In the genomic region with DNA sequence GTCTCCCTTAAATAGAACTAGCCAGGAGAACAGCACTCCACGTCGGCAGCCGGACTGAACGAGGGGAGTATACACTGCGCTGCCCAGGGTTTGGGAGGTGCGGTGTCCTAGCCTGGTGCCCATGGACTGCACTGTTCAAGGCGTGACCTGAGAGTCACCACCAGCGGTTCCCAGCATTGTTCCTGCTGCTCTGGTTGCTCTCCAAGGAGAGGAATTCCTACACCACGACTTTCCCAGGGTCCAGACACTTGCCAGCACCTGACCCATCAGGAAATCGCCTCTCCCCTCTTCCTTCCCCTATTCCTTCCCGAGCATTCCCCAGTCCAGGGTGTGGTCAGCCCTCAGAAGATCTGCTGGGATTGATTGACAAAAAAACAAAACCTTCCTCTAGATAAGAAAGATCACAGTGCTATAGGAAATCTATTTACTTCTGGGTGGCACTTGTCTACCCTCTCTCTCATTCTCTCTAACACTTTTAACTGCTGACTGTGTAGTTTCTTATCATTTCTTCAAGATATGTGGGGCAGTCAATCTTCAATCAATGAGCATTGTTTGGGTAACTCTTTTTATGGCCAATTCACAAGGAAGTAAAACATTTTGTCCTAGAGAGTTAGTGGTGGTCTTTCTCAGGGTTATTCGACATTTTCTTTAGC, we compare ENCODE assay signal across 11 cellular contexts.
DNase-seq lines count a peak whose midpoint lies in the region; ATAC-seq, FAIRE-seq and TF ChIP-seq lines count a peak whose summit lies in the region.
"Had no signal": no experiment of that assay in that cellular context is flagged by ENCODE, and none has a peak within 500 bp of the region (broad histone marks: within the 10 kb centered on the region; RNA-seq: fewer than 3 reads in every experiment).

No MANE protein-coding gene starts in this region.

- TF ChIP-seq EP300 in A549 (IDR thresholded peaks at IDR 0.05) (no peak), sigmoid colon (IDR thresholded peaks at IDR 0.05) (no peak)

- no peak for FAIRE-seq in A549 (lab: Jason Lieb, UNC)
- FAIRE-seq in RCC 7860 (lab: Jason Lieb, UNC) = no peak

- H3K4me3 ChIP-seq in A549 (no peak overlapping the region), mesodermal cell (ENCODE audit: extremely low read depth, insufficient read depth, low read length, poor library complexity, severe bottlenecking) (no peak overlapping the region), sigmoid colon (no peak overlapping the region)

- no peak for TF ChIP-seq CTCF in A549 (IDR thresholded peaks at IDR 0.05)
- no peak for TF ChIP-seq CTCF in sigmoid colon (IDR thresholded peaks at IDR 0.05)

- H3K9me3 ChIP-seq in A549 = no peaks in the 10 kb centered on the region
- no peaks in the 10 kb centered on the region for H3K9me3 ChIP-seq in mesodermal cell (ENCODE audit: control insufficient read depth, low read length)
- H3K9me3 ChIP-seq in sigmoid colon = no peaks in the 10 kb centered on the region

- peak overlapping the region; percentile 5 to 74; a peak in 4 of 6 replicates for H3K27ac ChIP-seq in A549
- H3K27ac ChIP-seq in mesodermal cell (ENCODE audit: low read depth, low read length, severe bottlenecking) = peak overlapping the region; percentile 48
- H3K27ac ChIP-seq in sigmoid colon = peak overlapping the region in 2 of 4 donors; percentile 9 to 23

- no peak for TF ChIP-seq RAD21 in A549 (conservative IDR thresholded peaks at IDR 0.05 in 1 of 2, IDR thresholded peaks at IDR 0.05 in 1 of 2)

- CTCF ChIA-PET in A549 (lab: Yijun Ruan, JAX) = interaction anchor here (0.8 to 11.0 kb wide), 13 partner anchors 8 to 682 kb away, joined by 3 to 149 read pairs (median 8); a partner anchor contains a TSS

- no peaks in the 10 kb centered on the region for H3K27me3 ChIP-seq in sigmoid colon

- POLR2A ChIA-PET in A549 (lab: Yijun Ruan, JAX) = interaction anchor here (1.4 kb wide), 1 partner anchor 482 kb away, joined by 5 read pairs; no protein-coding TSS in a partner anchor

- ATAC-seq in A549 (peak in 1 of 2 experiments; percentile 28; a peak in 2 of 6 replicates), HG02885 (IDR thresholded peaks at IDR 0.05; ENCODE audit: poor library complexity, unreplicated experiment) (no peak), HG02973 (IDR thresholded peaks at IDR 0.05; ENCODE audit: unreplicated experiment) (no peak)

- DNase-seq in A549 (ENCODE audit: low read depth in 1 of 2, low spot score in 1 of 2) (peak in 1 of 2 experiments; percentile 33), RCC 7860 (ENCODE audit: low spot score) (peak; percentile 25), glomerular visceral epithelial cell (ENCODE audit: extremely low spot score) (peak; percentile 50), sigmoid colon (no peak), H4 (ENCODE audit: low spot score) (no peak)
- DNase-seq: activated naive CD8-positive, alpha-beta T cell treated with anti-CD3 and anti-CD28 coated beads, Interleukin-2, amount 10 ng/mL, durations not matched to agents 7 days and 5 days; NCI-H1417; NCI-H526 treated with DMSO at 0.1 percent for 48 hours had no signal

- no peak for TF ChIP-seq POLR2A in A549 (IDR thresholded peaks at IDR 0.05; ENCODE audit: low read length)
- TF ChIP-seq POLR2A in sigmoid colon (IDR thresholded peaks at IDR 0.05) = no peak

- H3K36me3 ChIP-seq in mesodermal cell (ENCODE audit: control insufficient read depth, insufficient read depth, low read length) = no peaks in the 10 kb centered on the region
- no peaks in the 10 kb centered on the region for H3K36me3 ChIP-seq in sigmoid colon

- H3K4me1 ChIP-seq in A549 = peaks cover 49% of the 10 kb centered on the region
- peaks cover 22% of the 10 kb centered on the region for H3K4me1 ChIP-seq in mesodermal cell (ENCODE audit: control insufficient read depth, insufficient read depth, low read length, poor library complexity, severe bottlenecking)
- H3K4me1 ChIP-seq in sigmoid colon = peaks cover 0 to 8% (median 6%) of the 10 kb centered on the region in 4 donors

- WGBS in A549 (ENCODE audit: missing lambda C conversion rate) = 77% methylated on average over 12 of the region's 12 CpGs
- WGBS in mesodermal cell (ENCODE audit: insufficient coverage in 2 of 2), 2 experiments = 83 to 86% methylated on average over 7 to 12 of the region's 12 CpGs
- WGBS in sigmoid colon, 2 donors = 62 to 79% methylated on average over 12 of the region's 12 CpGs

- intact Hi-C loops in sigmoid colon (cut with DNase I) = no loop called here

- H3K4me2 ChIP-seq in A549 = no peak overlapping the region

TF ChIP-seq in A549, 52 proteins besides CTCF, POLR2A, EP300 and RAD21:
- TF ChIP-seq MAFK (IDR thresholded peaks at IDR 0.05; ENCODE audit: partially characterized antibody) = peak; percentile 83
- TF ChIP-seq JUNB (IDR thresholded peaks at IDR 0.05) = no peak
- TF ChIP-seq, protein P1, sequence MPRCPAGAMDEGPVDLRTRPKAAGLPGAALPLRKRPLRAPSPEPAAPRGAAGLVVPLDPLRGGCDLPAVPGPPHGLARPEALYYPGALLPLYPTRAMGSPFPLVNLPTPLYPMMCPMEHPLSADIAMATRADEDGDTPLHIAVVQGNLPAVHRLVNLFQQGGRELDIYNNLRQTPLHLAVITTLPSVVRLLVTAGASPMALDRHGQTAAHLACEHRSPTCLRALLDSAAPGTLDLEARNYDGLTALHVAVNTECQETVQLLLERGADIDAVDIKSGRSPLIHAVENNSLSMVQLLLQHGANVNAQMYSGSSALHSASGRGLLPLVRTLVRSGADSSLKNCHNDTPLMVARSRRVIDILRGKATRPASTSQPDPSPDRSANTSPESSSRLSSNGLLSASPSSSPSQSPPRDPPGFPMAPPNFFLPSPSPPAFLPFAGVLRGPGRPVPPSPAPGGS (IDR thresholded peaks at IDR 0.05) = no peak
TF ChIP-seq in A549: peak in this region for 1.

Comparison
In these comparisons a context has a peak if more than half of its experiments do, and no peak if none do; other contexts are left out.
1. DNase-seq: peak in RCC 7860 (single experiment) and glomerular visceral epithelial cell (single experiment); none in sigmoid colon (single experiment) and H4 (single experiment).